ENCODE assay signal across 11 cellular contexts in genomic region chr2:104856973-104857261, GRCh38. TPM values are rescaled to one million over a fixed set of nuclear protein-coding genes. Genes with fewer than 3 reads are reported as not detected.
A peak's percentile ranks its signal among the peaks of the same experiment; 100 is the strongest.
DNase-seq lines count a peak whose midpoint lies in the region; ATAC-seq and TF ChIP-seq lines count a peak whose summit lies in the region.
"Had no signal": no experiment of that assay in that cellular context is flagged by ENCODE, and none has a peak within 500 bp of the region (broad histone marks: within the 10 kb centered on the region; RNA-seq: fewer than 3 reads in every experiment).

No MANE protein-coding gene starts in this region.

- H3K9me2 ChIP-seq in hepatocyte (replicated peaks; ENCODE audit: insufficient read depth) = no peaks in the 10 kb centered on the region

- 0% methylated on average over 14 of the region's 41 CpGs for WGBS in hepatocyte (ENCODE audit: low lambda C conversion rate, missing lambda C conversion rate)

- no peak for TF ChIP-seq CTCF in WI38 (IDR thresholded peaks at IDR 0.05; ENCODE audit: low read depth, low read length)
- TF ChIP-seq CTCF in hepatocyte (IDR thresholded peaks at IDR 0.05; ENCODE audit: poor library complexity) = no peak
- no peak for TF ChIP-seq CTCF in progenitor cell of endocrine pancreas (IDR thresholded peaks at IDR 0.05; ENCODE audit: unreplicated experiment)

- peak overlapping the region; percentile 58 for H3K4me3 Mint-ChIP-seq in activated T-cell treated with anti-CD3 and anti-CD28 coated beads, Interleukin-2, amount 50 U/mL, for 24 hours
- peak overlapping the region; percentile 56 for H3K4me3 Mint-ChIP-seq in stimulated activated memory B cell treated with anti-CD40 and anti-IgM and Interleukin-4, amounts not matched to agents 10 μg/mL and 1 μg/mL and 100 μg/mL, for 72 hours
- no peak overlapping the region for H3K4me3 Mint-ChIP-seq in progenitor cell of endocrine pancreas (ENCODE audit: low read depth)

- H4K20me1 ChIP-seq in hepatocyte (ENCODE audit: insufficient read depth, poor library complexity, severe bottlenecking) = no peaks in the 10 kb centered on the region

- H3K4me3 ChIP-seq in WI38 (ENCODE audit: low read depth, low read length) (peak overlapping the region; percentile 18; the same call in 1 of the 2 replicates), hepatocyte (no peak overlapping the region)
- H3K4me3 ChIP-seq: K562 had no signal

- no peak for DNase-seq in activated T-cell treated with anti-CD3 and anti-CD28 coated beads, Interleukin-2, amount 50 U/mL, for 24 hours
- DNase-seq in activated T-cell treated with anti-CD3 and anti-CD28 coated beads for 4 hours (no peak), hepatocyte (ENCODE audit: low spot score) (no peak), progenitor cell of endocrine pancreas (ENCODE audit: low spot score, unreplicated experiment) (no peak)
- DNase-seq: NCI-H524 treated with DMSO at 0.1 percent for 48 hours had no signal

- ATAC-seq in stimulated activated memory B cell treated with anti-CD40 and anti-IgM and Interleukin-4, amounts not matched to agents 10 μg/mL and 1 μg/mL and 100 μg/mL, for 72 hours = no peak
- ATAC-seq in GM18502 (IDR thresholded peaks at IDR 0.05; ENCODE audit: poor library complexity, unreplicated experiment) (no peak), GM18867 (IDR thresholded peaks at IDR 0.05; ENCODE audit: unreplicated experiment) (no peak)
- ATAC-seq: gastroesophageal sphincter, K562 had no signal

- H2AFZ ChIP-seq in hepatocyte = peak overlapping the region; percentile 63

- no peaks in the 10 kb centered on the region for H3K9me3 ChIP-seq in hepatocyte (ENCODE audit: low read depth)
- H3K9me3 ChIP-seq: gastroesophageal sphincter had no signal

- H3K4me1 ChIP-seq in hepatocyte (ENCODE audit: insufficient read depth) = peaks cover 16% of the 10 kb centered on the region

- peaks cover 82% of the 10 kb centered on the region for H3K27me3 ChIP-seq in hepatocyte

- peaks cover 8% of the 10 kb centered on the region for H3K9me3 Mint-ChIP-seq in activated T-cell treated with anti-CD3 and anti-CD28 coated beads, Interleukin-2, amount 50 U/mL, for 24 hours
- peaks cover 6% of the 10 kb centered on the region for H3K9me3 Mint-ChIP-seq in stimulated activated memory B cell treated with anti-CD40 and anti-IgM and Interleukin-4, amounts not matched to agents 10 μg/mL and 1 μg/mL and 100 μg/mL, for 72 hours
- no peaks in the 10 kb centered on the region for H3K9me3 Mint-ChIP-seq in progenitor cell of endocrine pancreas (ENCODE audit: low read depth)

- no peak overlapping the region for H3K27ac ChIP-seq in hepatocyte

- H3K79me2 ChIP-seq in hepatocyte = no peaks in the 10 kb centered on the region

- peaks cover 80% of the 10 kb centered on the region for H3K27me3 Mint-ChIP-seq in activated T-cell treated with anti-CD3 and anti-CD28 coated beads, Interleukin-2, amount 50 U/mL, for 24 hours
- peaks cover 84% of the 10 kb centered on the region for H3K27me3 Mint-ChIP-seq in stimulated activated memory B cell treated with anti-CD40 and anti-IgM and Interleukin-4, amounts not matched to agents 10 μg/mL and 1 μg/mL and 100 μg/mL, for 72 hours
- H3K27me3 Mint-ChIP-seq in progenitor cell of endocrine pancreas = peaks cover 79% of the 10 kb centered on the region

- H3K4me1 Mint-ChIP-seq in activated T-cell treated with anti-CD3 and anti-CD28 coated beads, Interleukin-2, amount 50 U/mL, for 24 hours (ENCODE audit: low read depth) = peaks cover 34% of the 10 kb centered on the region
- peaks cover 44% of the 10 kb centered on the region for H3K4me1 Mint-ChIP-seq in stimulated activated memory B cell treated with anti-CD40 and anti-IgM and Interleukin-4, amounts not matched to agents 10 μg/mL and 1 μg/mL and 100 μg/mL, for 72 hours
- H3K4me1 Mint-ChIP-seq in progenitor cell of endocrine pancreas (ENCODE audit: low read depth) = peaks cover 12% of the 10 kb centered on the region

- H3K36me3 ChIP-seq in hepatocyte (replicated peaks; ENCODE audit: insufficient read depth, low read depth) = no peaks in the 10 kb centered on the region
- H3K36me3 ChIP-seq: gastroesophageal sphincter had no signal

- H3K27ac Mint-ChIP-seq in activated T-cell treated with anti-CD3 and anti-CD28 coated beads, Interleukin-2, amount 50 U/mL, for 24 hours = no peak overlapping the region
- H3K27ac Mint-ChIP-seq in stimulated activated memory B cell treated with anti-CD40 and anti-IgM and Interleukin-4, amounts not matched to agents 10 μg/mL and 1 μg/mL and 100 μg/mL, for 72 hours = no peak overlapping the region
- no peak overlapping the region for H3K27ac Mint-ChIP-seq in progenitor cell of endocrine pancreas

- H3K4me2 ChIP-seq in hepatocyte = peak overlapping the region; percentile 68

- H3K36me3 Mint-ChIP-seq in activated T-cell treated with anti-CD3 and anti-CD28 coated beads, Interleukin-2, amount 50 U/mL, for 24 hours (ENCODE audit: low read depth) = no peaks in the 10 kb centered on the region
- peaks cover 11% of the 10 kb centered on the region for H3K36me3 Mint-ChIP-seq in stimulated activated memory B cell treated with anti-CD40 and anti-IgM and Interleukin-4, amounts not matched to agents 10 μg/mL and 1 μg/mL and 100 μg/mL, for 72 hours
- H3K36me3 Mint-ChIP-seq in progenitor cell of endocrine pancreas (ENCODE audit: insufficient read depth) = no peaks in the 10 kb centered on the region

RNA-seq across cellular contexts. Expression of gene POU3F3, which starts 3.0 kb away (rescaled TPM):
- total RNA-seq in hepatocyte (not detected in 2 replicates), progenitor cell of endocrine pancreas (not detected in 2 replicates)
- polyA plus RNA-seq in hepatocyte = not detected in 2 replicates
- total RNA-seq: K562 had no signal
- polyA plus RNA-seq: K562 had no signal
